Comparison of ENCODE assay signal across 7 cellular contexts in genomic region chr4:161279095-161279494, GRCh38.
"Had no signal": no experiment of that assay in that cellular context is flagged by ENCODE, and none has a peak within 500 bp of the region (broad histone marks: within the 10 kb centered on the region; RNA-seq: fewer than 3 reads in every experiment).

No MANE protein-coding gene starts in this region.

- H3K4me3 ChIP-seq: GM12878 had no signal

- FAIRE-seq: GM12878, GM12891, GM12892, GM18507, GM19239 had no signal

- ATAC-seq: GM12878 had no signal

- DNase-seq: GDM1, GF-D8 had no signal
